In genomic region chr12:53591301-53592206, GRCh38 we compare ENCODE assay signal across 11 cellular contexts. TPM values are rescaled to one million over a fixed set of nuclear protein-coding genes. Genes with fewer than 3 reads are reported as not detected.
A peak's percentile ranks its signal among the peaks of the same experiment; 100 is the strongest.
DNase-seq lines count a peak whose midpoint lies in the region; ATAC-seq, FAIRE-seq and TF ChIP-seq lines count a peak whose summit lies in the region.
"Had no signal": no experiment of that assay in that cellular context is flagged by ENCODE, and none has a peak within 500 bp of the region (broad histone marks: within the 10 kb centered on the region; RNA-seq: fewer than 3 reads in every experiment).

No MANE protein-coding gene starts in this region.

- intact Hi-C loops in CD4-positive, alpha-beta T cell (cut with DNase I, micrococcal nuclease): no loop called here

- H3K4me3 Mint-ChIP-seq in CD4-positive, alpha-beta T cell: no peak overlapping the region
- H3K4me3 Mint-ChIP-seq in T-helper 17 cell: no peak overlapping the region
- no peak overlapping the region for H3K4me3 Mint-ChIP-seq in GM23338
- H3K4me3 Mint-ChIP-seq: CD4-positive, CD25-positive, alpha-beta regulatory T cell; effector memory CD8-positive, alpha-beta T cell had no signal

- no peak for TF ChIP-seq POLR2A in GM12891 (IDR thresholded peaks at IDR 0.05; ENCODE audit: low read depth, low read length)

- H3K36me3 Mint-ChIP-seq in CD4-positive, alpha-beta T cell (ENCODE audit: low read depth): peaks cover 26% of the 10 kb centered on the region
- H3K36me3 Mint-ChIP-seq in T-helper 17 cell (ENCODE audit: low read depth) (no peaks in the 10 kb centered on the region), GM23338 (ENCODE audit: low read depth) (no peaks in the 10 kb centered on the region)

- H3F3A ChIP-seq in GM23338 (replicated peaks; ENCODE audit: low read depth): no peaks in the 10 kb centered on the region

- POLR2A ChIA-PET in CD4-positive, alpha-beta T cell (lab: Charles Lee): no interaction called here

- CTCF ChIA-PET in CD4-positive, alpha-beta T cell (lab: Charles Lee): interaction anchor here (1.0 kb wide), 1 partner anchor 14 kb away, joined by 3 read pairs; no protein-coding TSS in a partner anchor

- no peak overlapping the region for H3K4me2 ChIP-seq in GM23338
- H3K4me2 ChIP-seq: KMS-11 had no signal

- H3K36me3 ChIP-seq in GM23338 (ENCODE audit: insufficient read depth): no peaks in the 10 kb centered on the region

- H4K20me1 ChIP-seq in GM23338 (replicated peaks; ENCODE audit: insufficient read depth): peaks cover 10% of the 10 kb centered on the region; the same call in 1 of the 2 replicates

- H3K27ac Mint-ChIP-seq in CD4-positive, alpha-beta T cell: peak overlapping the region; percentile 9
- peak overlapping the region; percentile 3 for H3K27ac Mint-ChIP-seq in T-helper 17 cell
- H3K27ac Mint-ChIP-seq in GM23338: no peak overlapping the region

- no peak for DNase-seq in CD4-positive, alpha-beta T cell
- DNase-seq in T-helper 17 cell (no peak), globus pallidus (ENCODE audit: low spot score) (peak; percentile 77), nucleus accumbens (lab: John Stamatoyannopoulos, UW) (peak in 38 of 56 donors; percentile 5 to 80 (median 38)), GM23338 (ENCODE audit: low spot score) (no peak), GM12891 (ENCODE audit: insufficient read length, low spot score) (no peak)
- DNase-seq: CD4-positive, CD25-positive, alpha-beta regulatory T cell; effector memory CD8-positive, alpha-beta T cell had no signal

- H3K9me3 ChIP-seq in CD4-positive, alpha-beta T cell (ENCODE audit: control insufficient read depth, low read length): no peaks in the 10 kb centered on the region
- H3K9me3 ChIP-seq in T-helper 17 cell (ENCODE audit: control insufficient read depth, low read length, poor library complexity, severe bottlenecking): no peaks in the 10 kb centered on the region

- TF ChIP-seq CTCF in CD4-positive, alpha-beta T cell (IDR thresholded peaks at IDR 0.05): no peak
- TF ChIP-seq CTCF in GM23338 (conservative IDR thresholded peaks at IDR 0.05; ENCODE audit: low read depth in 2 of 2): no peak

- H3K79me2 ChIP-seq in GM23338 (replicated peaks; ENCODE audit: insufficient read depth): peaks cover 6% of the 10 kb centered on the region; the same call in 1 of the 2 replicates

- FAIRE-seq in GM12891 (lab: Jason Lieb, UNC): no peak

- H3K9me3 Mint-ChIP-seq in CD4-positive, alpha-beta T cell: no peaks in the 10 kb centered on the region
- no peaks in the 10 kb centered on the region for H3K9me3 Mint-ChIP-seq in GM23338
- H3K9me3 Mint-ChIP-seq: CD4-positive, CD25-positive, alpha-beta regulatory T cell; effector memory CD8-positive, alpha-beta T cell had no signal

- no peaks in the 10 kb centered on the region for H3K27me3 ChIP-seq in CD4-positive, alpha-beta T cell (ENCODE audit: control insufficient read depth, insufficient read depth, low read length)
- no peaks in the 10 kb centered on the region for H3K27me3 ChIP-seq in GM23338 (ENCODE audit: insufficient read depth)

- ATAC-seq in CD4-positive, alpha-beta T cell (ENCODE audit: poor library complexity): no peak
- ATAC-seq in T-helper 17 cell (no peak), HG02571 (IDR thresholded peaks at IDR 0.05; ENCODE audit: unreplicated experiment) (no peak), GM23338 (no peak), GM21619 (IDR thresholded peaks at IDR 0.05; ENCODE audit: unreplicated experiment) (no peak)
- ATAC-seq: effector memory CD8-positive, alpha-beta T cell had no signal

- H3K4me1 ChIP-seq in GM23338 (ENCODE audit: insufficient read depth): peaks cover 7% of the 10 kb centered on the region; the same call in 1 of the 2 replicates

- H3K4me3 ChIP-seq in GM23338: no peak overlapping the region

- no peak overlapping the region for H2AFZ ChIP-seq in GM23338

- H3K4me1 Mint-ChIP-seq in CD4-positive, alpha-beta T cell (ENCODE audit: low read depth): peaks cover 55% of the 10 kb centered on the region
- H3K4me1 Mint-ChIP-seq in T-helper 17 cell (peaks cover 22% of the 10 kb centered on the region), GM23338 (peaks cover 18% of the 10 kb centered on the region)

- no peaks in the 10 kb centered on the region for H3K9me2 ChIP-seq in GM23338 (ENCODE audit: insufficient read depth)

- no peaks in the 10 kb centered on the region for H3K27me3 Mint-ChIP-seq in CD4-positive, alpha-beta T cell
- H3K27me3 Mint-ChIP-seq in T-helper 17 cell: no peaks in the 10 kb centered on the region
- H3K27me3 Mint-ChIP-seq in GM23338 (ENCODE audit: insufficient read depth, low read depth, poor library complexity): peaks cover 1% of the 10 kb centered on the region
- H3K27me3 Mint-ChIP-seq: CD4-positive, CD25-positive, alpha-beta regulatory T cell; effector memory CD8-positive, alpha-beta T cell had no signal

- no peak overlapping the region for H3K27ac ChIP-seq in CD4-positive, alpha-beta T cell (ENCODE audit: low read depth, low read length)
- no peak overlapping the region for H3K27ac ChIP-seq in GM23338 (ENCODE audit: low read depth)
- H3K27ac ChIP-seq: KMS-11 had no signal

TF ChIP-seq in GM23338, 12 proteins besides CTCF, POLR2A, EP300 and RAD21 (continues in another document):
- TF ChIP-seq ZNF331 (CRISPR knock-in tag; IDR thresholded peaks at IDR 0.05; ENCODE audit: low read depth): no peak
- TF ChIP-seq, protein P1, sequence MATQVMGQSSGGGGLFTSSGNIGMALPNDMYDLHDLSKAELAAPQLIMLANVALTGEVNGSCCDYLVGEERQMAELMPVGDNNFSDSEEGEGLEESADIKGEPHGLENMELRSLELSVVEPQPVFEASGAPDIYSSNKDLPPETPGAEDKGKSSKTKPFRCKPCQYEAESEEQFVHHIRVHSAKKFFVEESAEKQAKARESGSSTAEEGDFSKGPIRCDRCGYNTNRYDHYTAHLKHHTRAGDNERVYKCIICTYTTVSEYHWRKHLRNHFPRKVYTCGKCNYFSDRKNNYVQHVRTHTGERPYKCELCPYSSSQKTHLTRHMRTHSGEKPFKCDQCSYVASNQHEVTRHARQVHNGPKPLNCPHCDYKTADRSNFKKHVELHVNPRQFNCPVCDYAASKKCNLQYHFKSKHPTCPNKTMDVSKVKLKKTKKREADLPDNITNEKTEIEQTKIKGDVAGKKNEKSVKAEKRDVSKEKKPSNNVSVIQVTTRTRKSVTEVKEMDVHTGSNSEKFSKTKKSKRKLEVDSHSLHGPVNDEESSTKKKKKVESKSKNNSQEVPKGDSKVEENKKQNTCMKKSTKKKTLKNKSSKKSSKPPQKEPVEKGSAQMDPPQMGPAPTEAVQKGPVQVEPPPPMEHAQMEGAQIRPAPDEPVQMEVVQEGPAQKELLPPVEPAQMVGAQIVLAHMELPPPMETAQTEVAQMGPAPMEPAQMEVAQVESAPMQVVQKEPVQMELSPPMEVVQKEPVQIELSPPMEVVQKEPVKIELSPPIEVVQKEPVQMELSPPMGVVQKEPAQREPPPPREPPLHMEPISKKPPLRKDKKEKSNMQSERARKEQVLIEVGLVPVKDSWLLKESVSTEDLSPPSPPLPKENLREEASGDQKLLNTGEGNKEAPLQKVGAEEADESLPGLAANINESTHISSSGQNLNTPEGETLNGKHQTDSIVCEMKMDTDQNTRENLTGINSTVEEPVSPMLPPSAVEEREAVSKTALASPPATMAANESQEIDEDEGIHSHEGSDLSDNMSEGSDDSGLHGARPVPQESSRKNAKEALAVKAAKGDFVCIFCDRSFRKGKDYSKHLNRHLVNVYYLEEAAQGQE (IDR thresholded peaks at IDR 0.05; ENCODE audit: unreplicated experiment): no peak
- TF ChIP-seq NANOG (IDR thresholded peaks at IDR 0.05; ENCODE audit: borderline replicate concordance): no peak

TF ChIP-seq in GM12891, 5 proteins besides CTCF, POLR2A, EP300 and RAD21:
- TF ChIP-seq POU2F2 (IDR thresholded peaks at IDR 0.05; ENCODE audit: low read depth, low read length) (no peak), TAF1 (IDR thresholded peaks at IDR 0.05; ENCODE audit: low read depth, low read length) (no peak), POLR2AphosphoS5 (IDR thresholded peaks at IDR 0.05; ENCODE audit: low read depth, low read length) (no peak), SPI1 (IDR thresholded peaks at IDR 0.05; ENCODE audit: low read depth, low read length) (no peak), PAX5 (IDR thresholded peaks at IDR 0.05; ENCODE audit: insufficient read depth, low read length, severe bottlenecking) (no peak)

RNA-seq across cellular contexts. Expression of gene ATF7, which starts 34.6 kb away (rescaled TPM):
- total RNA-seq in CD4-positive, alpha-beta T cell: 10 to 100 TPM; 13.3 to 14.3 TPM
- 10 to 100 TPM; 22.7 to 25.3 TPM for total RNA-seq in T-helper 17 cell
- 13.2 and 13.9 TPM in 2 replicates for total RNA-seq in GM23338 (2014; rRNA removed; shearing (Covaris generic))
- polyA plus RNA-seq in GM23338 (2016; fragmentation: Nextera tagmentation; extraction: Ambion mirVana): 16.3 and 16.6 TPM in 2 replicates
- 12.5 TPM for polyA plus RNA-seq in GM12891 (2012; ENCODE audit: low read depth, missing spikeins)

Comparison
In these comparisons a context has a peak if more than half of its experiments do, and no peak if none do; other contexts are left out.
1. DNase-seq: peak in globus pallidus (single experiment) and nucleus accumbens (38 of 56); none in CD4-positive, alpha-beta T cell (0 of 10), T-helper 17 cell (0 of 3), GM23338 (single experiment) and GM12891 (single experiment).